ENCODE assay signal across 23 cellular contexts in genomic region chr11:2215561-2216399, GRCh38. TPM values are rescaled to one million over a fixed set of nuclear protein-coding genes. Genes with fewer than 3 reads are reported as not detected.
DNase-seq lines count a peak whose midpoint lies in the region; TF ChIP-seq lines count a peak whose summit lies in the region.
"Had no signal": no experiment of that assay in that cellular context is flagged by ENCODE, and none has a peak within 500 bp of the region (broad histone marks: within the 10 kb centered on the region; RNA-seq: fewer than 3 reads in every experiment).

No MANE protein-coding gene starts in this region.

- no peak for TF ChIP-seq CTCF in GM13976 (IDR thresholded peaks at IDR 0.05; ENCODE audit: borderline replicate concordance, control extremely low read depth, extremely low read depth, insufficient read depth, missing control alignments)
- TF ChIP-seq CTCF in osteocyte (IDR thresholded peaks at IDR 0.05) = no peak

- H3K27me3 Mint-ChIP-seq in osteocyte (ENCODE audit: unreplicated experiment) = peaks cover 46% of the 10 kb centered on the region

- H3K36me3 Mint-ChIP-seq in osteocyte (ENCODE audit: unreplicated experiment) = no peaks in the 10 kb centered on the region
- H3K36me3 Mint-ChIP-seq: stimulated activated naive B cell treated with anti-CD40 and anti-IgM and Interleukin-4, amounts not matched to agents 10 μg/mL and 1 μg/mL and 100 μg/mL, for 72 hours had no signal

- DNase-seq in DMS153 (lab: John Stamatoyannopoulos, UW) (peak; percentile 10), DMS153 treated with DMSO at 0.1 percent for 48 hours (lab: John Stamatoyannopoulos, UW; ENCODE audit: unreplicated experiment) (no peak), GM13976 (ENCODE audit: low spot score) (peak; percentile 33), ecto neural progenitor cell (ENCODE audit: low spot score) (peak; percentile 51), osteocyte (ENCODE audit: extremely low spot score, unreplicated experiment) (peak; percentile 82), COLO829 (ENCODE audit: low spot score) (no peak), kidney glomerular epithelial cell (lab: John Stamatoyannopoulos, UW) (no peak)
- no peak for DNase-seq in stimulated activated CD8-positive, alpha-beta memory T cell treated with anti-CD3 and anti-CD28 coated beads, Interleukin-4, amount 100 ng/mL, for 48 hours
- DNase-seq: activated CD4-positive, alpha-beta T cell treated with anti-CD3 and anti-CD28 coated beads, Interleukin-2, amount 50 U/mL, for 4 hours; activated T-cell treated with anti-CD3 and anti-CD28 coated beads, Interleukin-2, amount 50 U/mL, for 72 hours; AML-193; foreskin melanocyte; GM23248; hypothalamus; NCI-H1092 treated with DMSO at 0.1 percent for 48 hours; NCI-H2081; NCI-H510A; stimulated activated naive B cell treated with anti-CD40 and anti-IgM and Interleukin-4, amounts not matched to agents 10 μg/mL and 1 μg/mL and 100 μg/mL, for 72 hours; thyroid gland had no signal

- no peak overlapping the region for H3K27ac Mint-ChIP-seq in osteocyte (ENCODE audit: unreplicated experiment)
- H3K27ac Mint-ChIP-seq: activated T-cell treated with anti-CD3 and anti-CD28 coated beads, Interleukin-2, amount 50 U/mL, for 72 hours; dendritic cell treated with granulocyte-macrophage colony-stimulating factor and Interleukin-4, amounts not matched to agents 40 ng/mL and 50 ng/mL, for 4 days; stimulated activated naive B cell treated with anti-CD40 and anti-IgM and Interleukin-4, amounts not matched to agents 10 μg/mL and 1 μg/mL and 100 μg/mL, for 72 hours had no signal

- H3K9me3 Mint-ChIP-seq in osteocyte (ENCODE audit: unreplicated experiment) = no peaks in the 10 kb centered on the region
- H3K9me3 Mint-ChIP-seq: dendritic cell treated with granulocyte-macrophage colony-stimulating factor and Interleukin-4, amounts not matched to agents 40 ng/mL and 50 ng/mL, for 4 days had no signal

- no peak overlapping the region for H3K4me3 Mint-ChIP-seq in osteocyte (ENCODE audit: unreplicated experiment)
- H3K4me3 Mint-ChIP-seq: activated T-cell treated with anti-CD3 and anti-CD28 coated beads, Interleukin-2, amount 50 U/mL, for 72 hours; dendritic cell treated with granulocyte-macrophage colony-stimulating factor and Interleukin-4, amounts not matched to agents 40 ng/mL and 50 ng/mL, for 4 days; stimulated activated naive B cell treated with anti-CD40 and anti-IgM and Interleukin-4, amounts not matched to agents 10 μg/mL and 1 μg/mL and 100 μg/mL, for 72 hours had no signal

- in situ Hi-C loops in GM13976 (cut with MboI; ENCODE audit: low sequenced_read_pairs, unreplicated experiment) = no loop called here

- peaks cover 14% of the 10 kb centered on the region for H3K4me1 Mint-ChIP-seq in osteocyte (ENCODE audit: unreplicated experiment)

RNA-seq across cellular contexts. Expression of gene TH, which starts 44.2 kb away (rescaled TPM):
- total RNA-seq in osteocyte = 0.75 and 0.89 TPM in 2 replicates
- total RNA-seq: activated T-cell treated with anti-CD3 and anti-CD28 coated beads, Interleukin-2, amount 50 U/mL, for 72 hours; GM23248; kidney epithelial cell; LHCN-M2; mononuclear cell; thyroid gland had no signal

RNA-seq across cellular contexts. Expression of gene ASCL2, which starts 54.6 kb away (rescaled TPM):
- not detected in 2 replicates for total RNA-seq in osteocyte
- total RNA-seq: GM23248, kidney epithelial cell, LHCN-M2 had no signal

RNA-seq across cellular contexts. Expression of gene INS, which starts 54.8 kb away (rescaled TPM):
- total RNA-seq in osteocyte = not detected in 2 replicates
- total RNA-seq: activated T-cell treated with anti-CD3 and anti-CD28 coated beads, Interleukin-2, amount 50 U/mL, for 72 hours; GM23248; kidney epithelial cell; LHCN-M2; mononuclear cell; thyroid gland had no signal

Comparison
In these comparisons a context has a peak if more than half of its experiments do, and no peak if none do; other contexts are left out.
1. DNase-seq: peak in DMS153 (single experiment), GM13976 (single experiment), ecto neural progenitor cell (single experiment) and osteocyte (single experiment); none in DMS153 treated with DMSO at 0.1 percent for 48 hours (single experiment), COLO829 (single experiment), kidney glomerular epithelial cell (single experiment) and stimulated activated CD8-positive, alpha-beta memory T cell treated with anti-CD3 and anti-CD28 coated beads, Interleukin-4, amount 100 ng/mL, for 48 hours (single experiment).